ENCODE assay signal across 8 cellular contexts in the genomic region with DNA sequence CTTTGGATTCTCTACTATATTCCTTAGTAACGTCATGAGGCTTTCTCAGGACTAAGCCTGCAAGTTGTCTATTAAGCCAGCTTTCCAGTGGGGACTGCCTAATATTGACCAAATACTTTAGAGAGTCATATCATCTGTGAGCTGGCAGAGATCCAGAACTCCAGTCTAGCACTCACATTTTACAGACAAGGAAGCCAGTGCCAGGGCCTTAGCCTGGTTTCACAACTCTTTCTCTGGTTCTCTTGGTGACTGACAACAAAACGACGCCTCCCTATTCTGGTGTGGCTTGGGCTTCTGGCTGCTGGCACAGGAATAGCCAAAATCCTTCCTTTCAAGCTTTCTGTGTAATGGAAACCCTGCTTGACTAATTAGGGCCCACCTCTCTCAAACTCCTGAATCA.
DNase-seq lines count a peak whose midpoint lies in the region; ATAC-seq and TF ChIP-seq lines count a peak whose summit lies in the region.
"Had no signal": no experiment of that assay in that cellular context is flagged by ENCODE, and none has a peak within 500 bp of the region (broad histone marks: within the 10 kb centered on the region; RNA-seq: fewer than 3 reads in every experiment).

No MANE protein-coding gene starts in this region.

- no peak overlapping the region for H3K27ac Mint-ChIP-seq in activated CD4-positive, alpha-beta T cell treated with anti-CD3 and anti-CD28 coated beads, Interleukin-2, amount 10 ng/mL, durations not matched to agents 24 days and 14 days

- peak overlapping the region; percentile 31 to 56 for H3K27ac ChIP-seq in right atrium auricular region
- peak overlapping the region; percentile 87 for H3K27ac ChIP-seq in suprapubic skin
- H3K27ac ChIP-seq: KMS-11 had no signal

- 15% methylated on average over 3 of the region's 3 CpGs for WGBS in suprapubic skin

- H3K4me1 ChIP-seq in right atrium auricular region = peaks cover 0 to 45% of the 10 kb centered on the region in 2 donors
- peaks cover 58% of the 10 kb centered on the region for H3K4me1 ChIP-seq in suprapubic skin

- no peaks in the 10 kb centered on the region for H3K27me3 ChIP-seq in right atrium auricular region
- no peaks in the 10 kb centered on the region for H3K27me3 ChIP-seq in suprapubic skin

- H3K4me3 Mint-ChIP-seq in activated CD4-positive, alpha-beta T cell treated with anti-CD3 and anti-CD28 coated beads, Interleukin-2, amount 10 ng/mL, durations not matched to agents 24 days and 14 days = no peak overlapping the region

- TF ChIP-seq CTCF in right atrium auricular region (IDR thresholded peaks at IDR 0.05) (no peak), suprapubic skin (IDR thresholded peaks at IDR 0.05) (no peak)

- TF ChIP-seq EP300 in suprapubic skin (IDR thresholded peaks at IDR 0.05) = no peak

- no peaks in the 10 kb centered on the region for H3K36me3 ChIP-seq in right atrium auricular region
- H3K36me3 ChIP-seq in suprapubic skin = no peaks in the 10 kb centered on the region

- H3K27me3 Mint-ChIP-seq in activated CD4-positive, alpha-beta T cell treated with anti-CD3 and anti-CD28 coated beads, Interleukin-2, amount 10 ng/mL, durations not matched to agents 24 days and 14 days = peaks cover 8% of the 10 kb centered on the region

- H3K36me3 Mint-ChIP-seq in activated CD4-positive, alpha-beta T cell treated with anti-CD3 and anti-CD28 coated beads, Interleukin-2, amount 10 ng/mL, durations not matched to agents 24 days and 14 days (ENCODE audit: low read depth) = no peaks in the 10 kb centered on the region

- H3K9me3 Mint-ChIP-seq in activated CD4-positive, alpha-beta T cell treated with anti-CD3 and anti-CD28 coated beads, Interleukin-2, amount 10 ng/mL, durations not matched to agents 24 days and 14 days = no peaks in the 10 kb centered on the region

- ATAC-seq in HG02938 (IDR thresholded peaks at IDR 0.05; ENCODE audit: unreplicated experiment) (no peak), GM18870 (IDR thresholded peaks at IDR 0.05; ENCODE audit: unreplicated experiment) (no peak)

- TF ChIP-seq POLR2A in suprapubic skin (IDR thresholded peaks at IDR 0.05) = no peak

- H3K4me3 ChIP-seq in right atrium auricular region (no peak overlapping the region), suprapubic skin (no peak overlapping the region)

- H3K4me1 Mint-ChIP-seq in activated CD4-positive, alpha-beta T cell treated with anti-CD3 and anti-CD28 coated beads, Interleukin-2, amount 10 ng/mL, durations not matched to agents 24 days and 14 days = peaks cover 27% of the 10 kb centered on the region

- DNase-seq in LoVo (ENCODE audit: low spot score) (peak; percentile 69), SKM-1 treated with dmso at 0.1 percent for 144 hours (lab: John Stamatoyannopoulos, UW; ENCODE audit: unreplicated experiment) (peak; percentile 53), right atrium auricular region (ENCODE audit: low spot score) (peak; percentile 95), suprapubic skin (ENCODE audit: low spot score in 2 of 2) (peak; percentile 92 to 93)
- no peak for DNase-seq in activated CD4-positive, alpha-beta T cell treated with anti-CD3 and anti-CD28 coated beads, Interleukin-2, amount 10 ng/mL, durations not matched to agents 24 days and 14 days

- H3K9me3 ChIP-seq in right atrium auricular region = no peaks in the 10 kb centered on the region
- no peaks in the 10 kb centered on the region for H3K9me3 ChIP-seq in suprapubic skin

- intact Hi-C loops in activated CD4-positive, alpha-beta T cell treated with anti-CD3 and anti-CD28 coated beads, Interleukin-2, amount 10 ng/mL, durations not matched to agents 24 days and 14 days (cut with micrococcal nuclease) = no loop called here
